3 cellular contexts compared by ENCODE assay signal in the genomic region with DNA sequence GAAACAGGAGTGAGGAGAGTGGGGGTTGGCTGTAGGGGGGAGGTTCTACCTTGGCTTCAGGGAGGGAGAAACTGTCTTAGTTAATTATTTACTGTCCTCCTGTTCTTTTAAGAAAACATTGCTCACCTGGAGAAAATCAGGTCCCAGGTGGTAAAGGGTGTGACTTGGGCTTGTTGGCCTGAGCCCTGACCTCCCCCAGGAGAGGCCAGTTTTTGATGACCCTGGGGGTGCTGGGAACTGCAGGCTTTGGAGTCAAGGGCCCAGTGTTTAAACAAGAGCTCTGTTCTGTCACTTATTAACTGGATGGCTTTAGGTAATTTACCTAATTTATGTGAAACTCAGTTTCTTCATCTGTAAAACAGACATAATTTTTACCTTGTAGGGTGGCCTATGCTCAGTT. TPM values are rescaled to one million over a fixed set of nuclear protein-coding genes. Genes with fewer than 3 reads are reported as not detected.
"Had no signal": no experiment of that assay in that cellular context is flagged by ENCODE, and none has a peak within 500 bp of the region (broad histone marks: within the 10 kb centered on the region; RNA-seq: fewer than 3 reads in every experiment).

No MANE protein-coding gene starts in this region.

RNA-seq across cellular contexts. Expression of a gene that starts 34.4 kb away (rescaled TPM):
- total RNA-seq: Right ventricle myocardium superior had no signal

RNA-seq across cellular contexts. Expression of a gene that starts 55.2 kb away (rescaled TPM):
- total RNA-seq: Peyer's patch, Right ventricle myocardium superior, SJSA1 had no signal
